14 cellular contexts compared by ENCODE assay signal in the genomic region with DNA sequence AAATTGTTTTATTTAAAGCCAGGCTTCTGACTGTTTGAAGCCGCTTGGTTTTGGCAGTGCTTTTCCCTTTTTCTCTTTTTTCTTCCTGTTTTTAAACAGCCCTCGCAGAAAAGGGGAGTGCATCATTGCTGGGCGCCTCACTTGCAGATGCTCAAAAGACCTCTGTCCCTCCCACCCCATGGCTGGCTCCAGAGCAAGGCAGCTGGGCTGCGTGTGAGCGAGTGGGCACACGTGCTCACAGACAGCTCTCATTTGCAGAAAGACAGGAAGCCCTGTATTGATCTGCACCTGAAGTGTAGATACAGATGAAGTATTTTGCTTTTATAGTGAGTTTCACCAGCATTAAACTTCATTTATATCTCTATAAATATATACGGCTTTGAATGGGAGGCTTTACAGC.
DNase-seq lines count a peak whose midpoint lies in the region; ATAC-seq and TF ChIP-seq lines count a peak whose summit lies in the region.
"Had no signal": no experiment of that assay in that cellular context is flagged by ENCODE, and none has a peak within 500 bp of the region (broad histone marks: within the 10 kb centered on the region; RNA-seq: fewer than 3 reads in every experiment).

No MANE protein-coding gene starts in this region.

- DNase-seq in SHP77 (lab: John Stamatoyannopoulos, UW) (peak; percentile 1 to 4), SHP77 treated with DMSO at 0.1 percent for 48 hours (lab: John Stamatoyannopoulos, UW) (no peak), DMS153 treated with DMSO at 0.1 percent for 48 hours (lab: John Stamatoyannopoulos, UW; ENCODE audit: unreplicated experiment) (peak; percentile 19), NCI-H146 treated with DMSO at 0.1 percent for 48 hours (lab: John Stamatoyannopoulos, UW; ENCODE audit: unreplicated experiment) (peak; percentile 29), erythroblast (lab: John Stamatoyannopoulos, UW) (peak; percentile 15 to 17), germinal center (ENCODE audit: low spot score) (no peak), NAMALWA (ENCODE audit: low spot score) (no peak)
- DNase-seq: Caco-2; CD8-positive, alpha-beta T cell; DMS79 had no signal

- ATAC-seq in GM21447 (IDR thresholded peaks at IDR 0.05; ENCODE audit: unreplicated experiment): no peak
- ATAC-seq: A549; CD8-positive, alpha-beta T cell; GM12878; HCT116 had no signal

- no peak for TF ChIP-seq POLR2A in erythroblast (IDR thresholded peaks at IDR 0.05; ENCODE audit: low read length)

Comparison
In these comparisons a context has a peak if more than half of its experiments do, and no peak if none do; other contexts are left out.
1. DNase-seq: peak in SHP77 (2 of 2), DMS153 treated with DMSO at 0.1 percent for 48 hours (single experiment), NCI-H146 treated with DMSO at 0.1 percent for 48 hours (single experiment) and erythroblast (2 of 2); none in SHP77 treated with DMSO at 0.1 percent for 48 hours (single experiment), germinal center (single experiment) and NAMALWA (single experiment).